In genomic region chr20:49385471-49385870, GRCh38 we compare ENCODE assay signal across 9 cellular contexts.
A peak's percentile ranks its signal among the peaks of the same experiment; 100 is the strongest.
DNase-seq lines count a peak whose midpoint lies in the region; ATAC-seq, FAIRE-seq and TF ChIP-seq lines count a peak whose summit lies in the region.
"Had no signal": no experiment of that assay in that cellular context is flagged by ENCODE, and none has a peak within 500 bp of the region (broad histone marks: within the 10 kb centered on the region; RNA-seq: fewer than 3 reads in every experiment).

No MANE protein-coding gene starts in this region.

- H3K9me3 ChIP-seq in GM12878 (replicated peaks; ENCODE audit: control insufficient read depth, insufficient read depth, low read length) (no peaks in the 10 kb centered on the region), neuronal stem cell (replicated peaks in 1 of 2; ENCODE audit: control insufficient read depth in 2 of 2, insufficient read depth in 1 of 2, low read depth in 1 of 2, low read length in 2 of 2) (no peaks in the 10 kb centered on the region)

- no peak overlapping the region for H3K14ac ChIP-seq in neuronal stem cell (ENCODE audit: low read length)

- H3K27me3 ChIP-seq in GM12878 (replicated peaks in 1 of 2; ENCODE audit: control insufficient read depth in 2 of 2, insufficient read depth in 2 of 2, low read length in 1 of 2) (no peaks in the 10 kb centered on the region; a peak in 1 of 4 replicates), neuronal stem cell (ENCODE audit: control insufficient read depth in 3 of 3, insufficient read depth in 3 of 3, low read depth in 1 of 3, low read length in 3 of 3) (no peaks in the 10 kb centered on the region)

- H3K4me3 ChIP-seq in GM12878: no peak overlapping the region
- H3K4me3 ChIP-seq in neuronal stem cell (ENCODE audit: low read length in 2 of 2): no peak overlapping the region

- H3K79me2 ChIP-seq in GM12878 (ENCODE audit: control insufficient read depth, insufficient read depth, low read length): no peaks in the 10 kb centered on the region

- no peak overlapping the region for H3K9ac ChIP-seq in GM12878 (ENCODE audit: control insufficient read depth, insufficient read depth, low read length)
- no peak overlapping the region for H3K9ac ChIP-seq in neuronal stem cell (ENCODE audit: low read depth, low read length, poor library complexity)

- no TSS peak for BruUV-seq in GM12878 (replicated peaks; lab: Mats Ljungman, UMichigan)

- H2BK120ac ChIP-seq in neuronal stem cell (ENCODE audit: low read depth, low read length): no peak overlapping the region

- no peak overlapping the region for H2AK5ac ChIP-seq in neuronal stem cell (ENCODE audit: low read depth, low read length)

- no peak overlapping the region for H4K8ac ChIP-seq in neuronal stem cell (ENCODE audit: low read depth, low read length)

- H3K79me1 ChIP-seq in neuronal stem cell (ENCODE audit: low read depth, low read length): no peaks in the 10 kb centered on the region

- H3K23ac ChIP-seq in neuronal stem cell (ENCODE audit: low read depth, low read length, poor library complexity): no peak overlapping the region

- SMC1A ChIA-PET in GM12878 (lab: Charles Lee; ENCODE audit: uncharacterized antibody, unreplicated experiment): interaction anchor here (0.6 to 1.3 kb wide), 3 partner anchors 149 to 223 kb away, joined by 3 read pairs; no protein-coding TSS in a partner anchor

- H3K18ac ChIP-seq in neuronal stem cell (ENCODE audit: low read length): no peak overlapping the region

- H3K27me3 Mint-ChIP-seq in type B pancreatic cell: peaks cover 8% of the 10 kb centered on the region

- no peak overlapping the region for H3K27ac ChIP-seq in GM12878 (ENCODE audit: control insufficient read depth, insufficient read depth)
- no peak overlapping the region for H3K27ac ChIP-seq in neuronal stem cell (replicated peaks; ENCODE audit: low read length)
- H3K27ac ChIP-seq: C4-2B had no signal

- no peak overlapping the region for H4K91ac ChIP-seq in neuronal stem cell (ENCODE audit: low read depth, low read length, poor library complexity)

- no peaks in the 10 kb centered on the region for H3K36me3 Mint-ChIP-seq in type B pancreatic cell

- no peak overlapping the region for H2BK15ac ChIP-seq in neuronal stem cell (ENCODE audit: low read length)

- RAD21 ChIA-PET in GM12878 (lab: Charles Lee; ENCODE audit: unreplicated experiment): interaction anchor here (1.1 kb wide), 1 partner anchor 50 kb away, joined by 3 read pairs; no protein-coding TSS in a partner anchor

- ATAC-seq in GM12878 (peak; percentile 97), HG03097 (IDR thresholded peaks at IDR 0.05; ENCODE audit: low FRiP score, unreplicated experiment) (no peak)

- intact Hi-C loops in GM12878 (cut with micrococcal nuclease; ENCODE audit: unreplicated experiment): no loop called here

- in situ Hi-C loops in GM12878 (cut with MboI): no loop called here

- peak; percentile 35 for FAIRE-seq in GM12878 (lab: Jason Lieb, UNC)

- DNase-seq in SKM-1 treated with dmso at 0.1 percent for 144 hours (lab: John Stamatoyannopoulos, UW; ENCODE audit: unreplicated experiment): peak; percentile 15
- DNase-seq in SKM-1 (lab: John Stamatoyannopoulos, UW; ENCODE audit: unreplicated experiment): no peak
- DNase-seq in NCI-H2171 (lab: John Stamatoyannopoulos, UW): peak; percentile 58
- DNase-seq in GM12878 (ENCODE audit: low read depth, low spot score): no peak
- DNase-seq in neuronal stem cell (ENCODE audit: low spot score): no peak
- DNase-seq in stimulated activated CD4-positive, alpha-beta T cell treated with anti-CD3 and anti-CD28 coated beads, Interleukin-12 subunit alpha, Interleukin-12 subunit beta, amount 100 ng/mL, for 4 hours: no peak
- no peak for DNase-seq in type B pancreatic cell (ENCODE audit: extremely low spot score, unreplicated experiment)

- H3K4me2 ChIP-seq in GM12878 (ENCODE audit: control insufficient read depth, insufficient read depth) (no peak overlapping the region), neuronal stem cell (ENCODE audit: insufficient read depth, low read length, poor library complexity, severe bottlenecking) (no peak overlapping the region)

- no peak overlapping the region for H2BK5ac ChIP-seq in neuronal stem cell (ENCODE audit: low read length)

- POLR2A ChIA-PET in GM12878 (lab: Charles Lee): interaction anchor here (0.7 kb wide), 1 partner anchor 21 kb away, joined by 3 read pairs; no protein-coding TSS in a partner anchor

- WGBS in GM12878 (ENCODE audit: insufficient coverage, insufficient replicate concordance, low lambda C conversion rate, missing lambda C conversion rate): 0% methylated on average over 1 of the region's 1 CpG
- WGBS in neuronal stem cell (ENCODE audit: extremely low coverage in 2 of 2, insufficient read length in 2 of 2, insufficient replicate concordance in 1 of 2), 2 donors: no CpG with 5 or more reads among the region's 1 CpG

- CTCF ChIA-PET in GM12878 (lab: Yijun Ruan, JAX): interaction anchor here (0.9 to 4.6 kb wide), 14 partner anchors 9 to 470 kb away, joined by 3 to 24 read pairs (median 4); no protein-coding TSS in a partner anchor

- no peaks in the 10 kb centered on the region for H4K20me1 ChIP-seq in GM12878 (ENCODE audit: control insufficient read depth, insufficient read depth)

- peaks cover 10% of the 10 kb centered on the region for H3K4me1 Mint-ChIP-seq in type B pancreatic cell (ENCODE audit: unreplicated experiment)

- H3K4ac ChIP-seq in neuronal stem cell (ENCODE audit: low read length): no peak overlapping the region

- H3K27ac Mint-ChIP-seq in type B pancreatic cell: no peak overlapping the region

- H3K36me3 ChIP-seq in GM12878 (ENCODE audit: control insufficient read depth in 2 of 2, insufficient read depth in 2 of 2, low read length in 1 of 2) (no peaks in the 10 kb centered on the region), neuronal stem cell (replicated peaks in 1 of 2; ENCODE audit: control insufficient read depth in 2 of 2, insufficient read depth in 2 of 2, low read length in 2 of 2) (no peaks in the 10 kb centered on the region)

- TF ChIP-seq POLR2A in GM12878 (IDR thresholded peaks at IDR 0.05; ENCODE audit: low read depth, low read length): no peak

- no peak overlapping the region for H2BK12ac ChIP-seq in neuronal stem cell (ENCODE audit: low read length)

- H3K4me1 ChIP-seq in GM12878 (ENCODE audit: control insufficient read depth, insufficient read depth, low read length): no peaks in the 10 kb centered on the region
- H3K4me1 ChIP-seq in neuronal stem cell (ENCODE audit: control insufficient read depth in 2 of 2, insufficient read depth in 1 of 2, low read depth in 1 of 2, low read length in 2 of 2): peaks cover 9% of the 10 kb centered on the region in 2 donors

- H3K9me3 Mint-ChIP-seq in type B pancreatic cell: no peaks in the 10 kb centered on the region

- TF ChIP-seq CTCF in GM12878 (IDR thresholded peaks at IDR 0.05 in 2 of 3, conservative IDR thresholded peaks at IDR 0.05 in 1 of 3; ENCODE audit: control insufficient read depth in 2 of 3, extremely low read depth in 1 of 3, insufficient read depth in 1 of 3, low read depth in 3 of 3, low read length in 3 of 3): no peak
- TF ChIP-seq CTCF in type B pancreatic cell (conservative IDR thresholded peaks at IDR 0.05): no peak

- H2AFZ ChIP-seq in GM12878 (ENCODE audit: control insufficient read depth, low read depth, low read length) (no peak overlapping the region), neuronal stem cell (ENCODE audit: low read length) (peak overlapping the region; percentile 40)

- H3K4me3 Mint-ChIP-seq in type B pancreatic cell: no peak overlapping the region

- no peak for TF ChIP-seq EP300 in GM12878 (IDR thresholded peaks at IDR 0.05; ENCODE audit: borderline replicate concordance in 1 of 2, control insufficient read depth in 1 of 2, low read depth in 2 of 2, low read length in 2 of 2)

- TF ChIP-seq RAD21 in GM12878 (IDR thresholded peaks at IDR 0.05; ENCODE audit: insufficient read depth, low read depth, low read length): no peak

TF ChIP-seq in GM12878, 131 proteins besides CTCF, POLR2A, EP300 and RAD21:
- TF ChIP-seq, protein P1, sequence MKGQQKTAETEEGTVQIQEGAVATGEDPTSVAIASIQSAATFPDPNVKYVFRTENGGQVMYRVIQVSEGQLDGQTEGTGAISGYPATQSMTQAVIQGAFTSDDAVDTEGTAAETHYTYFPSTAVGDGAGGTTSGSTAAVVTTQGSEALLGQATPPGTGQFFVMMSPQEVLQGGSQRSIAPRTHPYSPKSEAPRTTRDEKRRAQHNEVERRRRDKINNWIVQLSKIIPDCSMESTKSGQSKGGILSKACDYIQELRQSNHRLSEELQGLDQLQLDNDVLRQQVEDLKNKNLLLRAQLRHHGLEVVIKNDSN (IDR thresholded peaks at IDR 0.05; ENCODE audit: borderline replicate concordance, extremely low read length, insufficient read depth, low read depth, low read length): peak; percentile 78
- TF ChIP-seq, protein P2, sequence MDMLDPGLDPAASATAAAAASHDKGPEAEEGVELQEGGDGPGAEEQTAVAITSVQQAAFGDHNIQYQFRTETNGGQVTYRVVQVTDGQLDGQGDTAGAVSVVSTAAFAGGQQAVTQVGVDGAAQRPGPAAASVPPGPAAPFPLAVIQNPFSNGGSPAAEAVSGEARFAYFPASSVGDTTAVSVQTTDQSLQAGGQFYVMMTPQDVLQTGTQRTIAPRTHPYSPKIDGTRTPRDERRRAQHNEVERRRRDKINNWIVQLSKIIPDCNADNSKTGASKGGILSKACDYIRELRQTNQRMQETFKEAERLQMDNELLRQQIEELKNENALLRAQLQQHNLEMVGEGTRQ (IDR thresholded peaks at IDR 0.05; ENCODE audit: borderline replicate concordance, low read depth, low read length): peak; percentile 63
- TF ChIP-seq HCFC1 (IDR thresholded peaks at IDR 0.05; ENCODE audit: low read length) (peak; percentile 76), ATF3 (IDR thresholded peaks at IDR 0.05; ENCODE audit: borderline replicate concordance, extremely low read depth, low read depth, low read length) (peak; percentile 83; the same call in 1 of the 2 replicates), PAX8 (IDR thresholded peaks at IDR 0.05) (no peak), RAD51 (IDR thresholded peaks at IDR 0.05) (peak; percentile 73), STAT1 (conservative IDR thresholded peaks at IDR 0.05) (no peak), YY1 (IDR thresholded peaks at IDR 0.05; ENCODE audit: low read depth, low read length) (peak; percentile 18; the same call in 1 of the 2 replicates), SIX5 (IDR thresholded peaks at IDR 0.05; ENCODE audit: low read depth, low read length, severe bottlenecking) (peak; percentile 83)
TF ChIP-seq in GM12878: peak in this region for 7.

Comparison
In these comparisons a context has a peak if more than half of its experiments do, and no peak if none do; other contexts are left out.
1. DNase-seq: peak in SKM-1 treated with dmso at 0.1 percent for 144 hours (single experiment) and NCI-H2171 (single experiment); none in SKM-1 (single experiment), GM12878 (single experiment), neuronal stem cell (single experiment), stimulated activated CD4-positive, alpha-beta T cell treated with anti-CD3 and anti-CD28 coated beads, Interleukin-12 subunit alpha, Interleukin-12 subunit beta, amount 100 ng/mL, for 4 hours (single experiment) and type B pancreatic cell (single experiment).